Comparison of ENCODE assay signal across 1 cellular context in the genomic region with DNA sequence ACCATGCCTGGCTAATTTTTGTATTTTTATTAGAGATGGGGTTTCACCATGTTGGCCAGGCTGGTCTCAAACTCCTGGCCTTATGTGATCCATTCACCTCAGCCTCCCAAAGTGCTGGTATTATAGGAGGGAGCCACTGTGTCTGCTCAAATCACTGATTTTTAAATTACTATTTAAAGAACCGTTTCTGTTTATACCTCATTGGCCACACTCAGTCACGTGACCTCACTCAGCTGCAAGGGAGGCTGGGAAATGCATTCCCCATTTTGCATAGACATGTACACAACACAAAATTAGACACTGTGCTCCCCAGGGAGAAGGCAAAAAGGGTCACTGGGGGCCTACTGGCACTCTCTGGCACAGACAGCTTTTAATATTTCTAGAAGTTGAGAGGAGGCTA.
TF ChIP-seq lines count a peak whose summit lies in the region.

No MANE protein-coding gene starts in this region.

TF ChIP-seq in K562, 482 proteins besides CTCF, POLR2A, EP300 and RAD21 (continued from another document):
- TF ChIP-seq, protein P1, sequence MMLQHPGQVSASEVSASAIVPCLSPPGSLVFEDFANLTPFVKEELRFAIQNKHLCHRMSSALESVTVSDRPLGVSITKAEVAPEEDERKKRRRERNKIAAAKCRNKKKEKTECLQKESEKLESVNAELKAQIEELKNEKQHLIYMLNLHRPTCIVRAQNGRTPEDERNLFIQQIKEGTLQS (IDR thresholded peaks at IDR 0.05), result no peak; the same call in 1 of the 2 replicates
- TF ChIP-seq, protein P1 (CRISPR knock-in tag; conservative IDR thresholded peaks at IDR 0.05), result 0 out of 2 replicates have a peak, but pooled peaks have one; percentile 21
- TF ChIP-seq CBX3 (IDR thresholded peaks at IDR 0.05; ENCODE audit: borderline replicate concordance in 1 of 2, low read length in 2 of 2), result peak in 1 of 2 experiments; percentile 94; a peak in 2 of 3 replicates
- no peak for TF ChIP-seq MAFF (IDR thresholded peaks at IDR 0.05; ENCODE audit: low read length)
- TF ChIP-seq YY1 (IDR thresholded peaks at IDR 0.05; ENCODE audit: borderline replicate concordance in 1 of 3, control insufficient read depth in 1 of 3, extremely low read depth in 1 of 3, insufficient read depth in 3 of 3, insufficient read length in 1 of 3, insufficient replicate concordance in 2 of 3, low read depth in 1 of 3, low read length in 2 of 3), result peak in 1 of 3 experiments; percentile 81
TF ChIP-seq in K562: peak in this region for 19.
